ENCODE assay signal across 26 cellular contexts in the genomic region with DNA sequence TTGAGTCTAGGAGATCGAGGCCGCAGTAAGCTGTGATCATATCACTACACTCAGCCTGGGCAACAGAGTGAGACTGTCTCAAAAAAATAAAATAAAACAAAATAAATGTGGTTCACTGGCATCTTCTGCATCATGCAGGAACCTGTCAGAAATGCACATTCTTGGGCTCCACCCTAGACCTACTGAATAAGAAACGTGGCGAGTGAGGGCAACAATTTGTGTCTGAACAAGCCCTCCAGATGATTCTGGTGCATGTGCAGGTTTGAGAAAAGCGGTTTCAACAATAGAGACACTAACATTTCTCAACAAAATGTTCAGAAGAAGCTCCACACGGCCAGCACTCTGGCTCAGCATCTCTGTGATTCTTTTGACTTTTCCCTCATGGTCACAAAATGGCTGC.
"Had no signal": no experiment of that assay in that cellular context is flagged by ENCODE, and none has a peak within 500 bp of the region (broad histone marks: within the 10 kb centered on the region; RNA-seq: fewer than 3 reads in every experiment).

No MANE protein-coding gene starts in this region.

- H3K4me1 Mint-ChIP-seq: immature natural killer cell; stimulated activated naive CD8-positive, alpha-beta T cell treated with anti-CD3 and anti-CD28 coated beads, Interleukin-15, amount 100 ng/mL, for 72 hours had no signal

- H3K4me1 ChIP-seq: left ventricle myocardium inferior, right atrium auricular region, right lobe of liver, tibial nerve, uterus had no signal

- DNase-seq: hypothalamus; immature natural killer cell; left ventricle myocardium inferior; midbrain; mucosa of descending colon; naive thymus-derived CD4-positive, alpha-beta T cell; ovary; right lobe of liver; stimulated activated CD4-positive, alpha-beta T cell treated with anti-CD3 and anti-CD28 coated beads, Interleukin-1b, Interleukin-23, amount 100 ng/mL, for 48 hours; stimulated activated CD4-positive, alpha-beta T cell treated with anti-CD3 and anti-CD28 coated beads, Interleukin-2, amount 100 ng/mL, for 48 hours; stimulated activated CD4-positive, alpha-beta T cell treated with anti-CD3 and anti-CD28 coated beads, Interleukin-4, amount 100 ng/mL, for 4 hours; stimulated activated CD8-positive, alpha-beta memory T cell treated with anti-CD3 and anti-CD28 coated beads, Interleukin-4, amount 100 ng/mL, for 48 hours; stimulated activated naive CD4-positive, alpha-beta T cell treated with Interleukin-2 at 50 U/mL for 16 hours; stimulated activated naive CD8-positive, alpha-beta T cell treated with anti-CD3 and anti-CD28 coated beads, Interleukin-15, amount 100 ng/mL, for 72 hours; substantia nigra; uterus had no signal

- FAIRE-seq: islet of Langerhans had no signal

- H3K27me3 ChIP-seq: ovary, right atrium auricular region, right lobe of liver, tibial nerve, uterus had no signal

- H3K9me3 ChIP-seq: ovary, right lobe of liver, uterus had no signal

- H3K27me3 Mint-ChIP-seq: memory B cell; progenitor cell of endocrine pancreas; stimulated activated memory B cell treated with anti-CD40 and anti-IgM and Interleukin-4, amounts not matched to agents 10 μg/mL and 1 μg/mL and 100 μg/mL, for 72 hours; stimulated activated naive CD8-positive, alpha-beta T cell treated with anti-CD3 and anti-CD28 coated beads, Interleukin-15, amount 100 ng/mL, for 72 hours; type B pancreatic cell had no signal

- H3K4me3 ChIP-seq: left ventricle myocardium inferior, lung, mucosa of descending colon, ovary, right atrium auricular region, right lobe of liver, smooth muscle cell, tibial nerve, uterus had no signal

- H3K27ac Mint-ChIP-seq: immature natural killer cell; memory B cell; naive thymus-derived CD4-positive, alpha-beta T cell; natural killer cell treated with Interleukin-12 subunit alpha and Interleukin-12 subunit beta and Interleukin-15 and Interleukin-18, amount 100 ng/mL, for 72 hours; progenitor cell of endocrine pancreas; type B pancreatic cell had no signal

- H3K36me3 ChIP-seq: left ventricle myocardium inferior, ovary, right atrium auricular region, right lobe of liver, tibial nerve, uterus had no signal

- H3K36me3 Mint-ChIP-seq: immature natural killer cell; stimulated activated memory B cell treated with anti-CD40 and anti-IgM and Interleukin-4, amounts not matched to agents 10 μg/mL and 1 μg/mL and 100 μg/mL, for 72 hours; type B pancreatic cell had no signal

- H3K4me3 Mint-ChIP-seq: immature natural killer cell; memory B cell; naive thymus-derived CD4-positive, alpha-beta T cell; natural killer cell treated with Interleukin-12 subunit alpha and Interleukin-12 subunit beta and Interleukin-15 and Interleukin-18, amount 100 ng/mL, for 72 hours; stimulated activated memory B cell treated with anti-CD40 and anti-IgM and Interleukin-4, amounts not matched to agents 10 μg/mL and 1 μg/mL and 100 μg/mL, for 72 hours; stimulated activated naive CD8-positive, alpha-beta T cell treated with anti-CD3 and anti-CD28 coated beads, Interleukin-15, amount 100 ng/mL, for 72 hours; type B pancreatic cell had no signal

- H3K27ac ChIP-seq: left ventricle myocardium inferior, ovary, right atrium auricular region, right lobe of liver, tibial nerve, uterus had no signal

- H3K4me2 ChIP-seq: smooth muscle cell had no signal
